In genomic region chr6:43053545-43054205, GRCh38 we compare ENCODE assay signal across 1 cellular context.
TF ChIP-seq lines count a peak whose summit lies in the region.

TSS of gene CUL7 (minus strand) at chr6:43053851. CDS start at chr6:43052788, 1,063 bp downstream.

TF ChIP-seq in HepG2, 621 proteins besides CTCF, POLR2A, EP300 and RAD21 (continued from another document and continues in another):
- TF ChIP-seq ZNF777 (CRISPR knock-in tag; IDR thresholded peaks at IDR 0.05) (no peak), ZNF737 (CRISPR knock-in tag; IDR thresholded peaks at IDR 0.05; ENCODE audit: borderline replicate concordance) (no peak), ATF4 (CRISPR knock-in tag; IDR thresholded peaks at IDR 0.05) (no peak), ZBTB46 (CRISPR knock-in tag; IDR thresholded peaks at IDR 0.05; ENCODE audit: borderline replicate concordance) (no peak; the same call in 1 of the 2 replicates), HOMEZ (CRISPR knock-in tag; IDR thresholded peaks at IDR 0.05; ENCODE audit: low read depth) (peak; percentile 88), TRIM22 (IDR thresholded peaks at IDR 0.05) (no peak), ZNF414 (CRISPR knock-in tag; IDR thresholded peaks at IDR 0.05) (peak; percentile 95), ZBTB20 (CRISPR knock-in tag; IDR thresholded peaks at IDR 0.05; ENCODE audit: borderline replicate concordance, low read depth) (peak; percentile 85; the same call in 1 of the 2 replicates), PAWR (CRISPR knock-in tag; IDR thresholded peaks at IDR 0.05; ENCODE audit: borderline replicate concordance) (no peak), KLF6 (CRISPR knock-in tag; IDR thresholded peaks at IDR 0.05) (peak; percentile 98), ZNF264 (CRISPR knock-in tag; IDR thresholded peaks at IDR 0.05) (peak; percentile 81; the same call in 1 of the 2 replicates), SP4 (CRISPR knock-in tag; IDR thresholded peaks at IDR 0.05) (peak; percentile 86), GLMP (CRISPR knock-in tag; IDR thresholded peaks at IDR 0.05; ENCODE audit: borderline replicate concordance) (no peak), KDM6A (CRISPR knock-in tag; IDR thresholded peaks at IDR 0.05; ENCODE audit: low read depth) (peak; percentile 43; the same call in 1 of the 2 replicates), MATR3 (CRISPR knock-in tag; IDR thresholded peaks at IDR 0.05) (no peak), ERF (CRISPR knock-in tag; IDR thresholded peaks at IDR 0.05) (peak; percentile 91), HIC2 (CRISPR knock-in tag; IDR thresholded peaks at IDR 0.05; ENCODE audit: low read depth) (peak; percentile 59; the same call in 1 of the 2 replicates), HDAC6 (IDR thresholded peaks at IDR 0.05; ENCODE audit: low read depth, low read length) (no peak), MXD1 (CRISPR knock-in tag; IDR thresholded peaks at IDR 0.05) (peak; percentile 94), MAFK (conservative IDR thresholded peaks at IDR 0.05 in 1 of 2, IDR thresholded peaks at IDR 0.05 in 1 of 2; ENCODE audit: low read length in 2 of 2) (no peak), HBP1 (CRISPR knock-in tag; IDR thresholded peaks at IDR 0.05; ENCODE audit: low read depth) (no peak), ZNF407 (CRISPR knock-in tag; IDR thresholded peaks at IDR 0.05; ENCODE audit: not compliant biosample characterization) (peak; percentile 73), NPAS2 (CRISPR knock-in tag; IDR thresholded peaks at IDR 0.05; ENCODE audit: borderline replicate concordance) (no peak), ZNF207 (IDR thresholded peaks at IDR 0.05; ENCODE audit: borderline replicate concordance) (no peak), ZNF556 (CRISPR knock-in tag; IDR thresholded peaks at IDR 0.05; ENCODE audit: borderline replicate concordance) (peak; percentile 95), ZNF609 (CRISPR knock-in tag; IDR thresholded peaks at IDR 0.05; ENCODE audit: borderline replicate concordance) (peak; percentile 76; the same call in 1 of the 2 replicates)
